ENCODE assay signal across 8 cellular contexts in the genomic region with DNA sequence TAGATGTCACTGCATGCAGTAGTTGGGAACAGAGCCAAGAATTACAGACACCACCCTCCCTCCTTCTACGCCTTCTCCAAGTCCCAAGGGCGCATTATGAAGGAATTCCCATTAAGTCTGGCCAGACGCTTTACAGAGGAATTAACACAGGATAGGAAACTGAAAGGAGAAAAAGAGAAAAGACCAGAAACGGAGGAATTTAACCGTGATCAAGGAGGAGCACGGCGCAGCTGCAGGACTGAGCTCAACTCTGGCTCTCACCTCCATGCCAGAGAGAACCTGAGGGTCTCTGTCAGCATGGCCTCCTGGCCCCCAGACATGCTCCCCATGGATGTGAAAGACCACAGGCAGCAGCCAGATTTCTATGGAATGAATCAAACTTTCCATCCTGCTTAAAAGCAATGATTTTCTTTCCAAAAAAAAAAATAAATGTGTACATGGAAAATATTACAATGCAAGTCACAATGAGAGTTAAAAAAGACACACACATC. TPM values are rescaled to one million over a fixed set of nuclear protein-coding genes. Genes with fewer than 3 reads are reported as not detected.
DNase-seq lines count a peak whose midpoint lies in the region; ATAC-seq and TF ChIP-seq lines count a peak whose summit lies in the region.

No MANE protein-coding gene starts in this region.

- intact Hi-C loops in heart left ventricle (cut with DNase I) = loop anchor here in 2 of 10 donors (5.0 kb wide), 2 partner anchors 57 to 72 kb away; no protein-coding TSS in a partner anchor

- no peak for TF ChIP-seq POLR2A in heart left ventricle (IDR thresholded peaks at IDR 0.05)

- H3K27ac Mint-ChIP-seq in activated CD8-positive, alpha-beta T cell treated with anti-CD3 and anti-CD28 coated beads, Interleukin-2, amount 10 ng/mL, durations not matched to agents 7 days and 5 days = peak overlapping the region; percentile 99

- H3K27ac ChIP-seq in heart left ventricle (peak overlapping the region; percentile 38 to 92 (median 68)), caudate nucleus (ENCODE audit: low read depth, low read length) (no peak overlapping the region)

- H3K4me1 ChIP-seq in heart left ventricle = peaks cover 0 to 50% (median 11%) of the 10 kb centered on the region in 12 donors

- no peaks in the 10 kb centered on the region for H3K27me3 Mint-ChIP-seq in activated CD8-positive, alpha-beta T cell treated with anti-CD3 and anti-CD28 coated beads, Interleukin-2, amount 10 ng/mL, durations not matched to agents 7 days and 5 days (ENCODE audit: low read depth)

- CTCF ChIA-PET in activated CD8-positive, alpha-beta T cell treated with anti-CD3 and anti-CD28 coated beads, Interleukin-2, amount 10 ng/mL, durations not matched to agents 7 days and 5 days (lab: Charles Lee) = interaction anchor here (1.1 to 2.0 kb wide), 2 partner anchors 10 to 37 kb away, joined by 3 to 11 read pairs; no protein-coding TSS in a partner anchor

- H3K4me1 Mint-ChIP-seq in activated CD8-positive, alpha-beta T cell treated with anti-CD3 and anti-CD28 coated beads, Interleukin-2, amount 10 ng/mL, durations not matched to agents 7 days and 5 days (ENCODE audit: low read depth) = peaks cover 92% of the 10 kb centered on the region

- DNase-seq in H7 = peak; percentile 50
- no peak for DNase-seq in activated CD8-positive, alpha-beta T cell treated with anti-CD3 and anti-CD28 coated beads, Interleukin-2, amount 10 ng/mL, durations not matched to agents 7 days and 5 days
- DNase-seq in heart left ventricle = peak in 2 of 5 donors; percentile 44 to 60
- peak; percentile 87 for DNase-seq in skeletal muscle cell (ENCODE audit: low read depth)
- DNase-seq in KG1 (lab: John Stamatoyannopoulos, UW) = no peak
- no peak for DNase-seq in caudate nucleus (lab: John Stamatoyannopoulos, UW)
- no peak for DNase-seq in NCI-H226

- H3K9me3 ChIP-seq in heart left ventricle = no peaks in the 10 kb centered on the region

- 34 to 51% (median 41%) methylated on average over 7 of the region's 7 CpGs for WGBS in heart left ventricle, 4 donors

- peaks cover 69% of the 10 kb centered on the region for H3K36me3 Mint-ChIP-seq in activated CD8-positive, alpha-beta T cell treated with anti-CD3 and anti-CD28 coated beads, Interleukin-2, amount 10 ng/mL, durations not matched to agents 7 days and 5 days (ENCODE audit: low read depth)

- POLR2A ChIA-PET in activated CD8-positive, alpha-beta T cell treated with anti-CD3 and anti-CD28 coated beads, Interleukin-2, amount 10 ng/mL, durations not matched to agents 7 days and 5 days (lab: Charles Lee) = interaction anchor here (2.2 to 4.5 kb wide), 2 partner anchors 10 to 12 kb away, joined by 9 to 42 read pairs; a partner anchor contains a TSS

- H3K27me3 ChIP-seq in H7 (ENCODE audit: control insufficient read depth, insufficient read depth, low read length) = no peaks in the 10 kb centered on the region
- H3K27me3 ChIP-seq in heart left ventricle = peaks cover 0 to 2% (median 0%) of the 10 kb centered on the region in 9 donors

- H3K4me3 ChIP-seq in H7 (ENCODE audit: insufficient read depth, low read depth, low read length) = no peak overlapping the region
- peak overlapping the region in 8 of 12 donors; percentile 20 to 58 (median 50) for H3K4me3 ChIP-seq in heart left ventricle
- H3K4me3 ChIP-seq in skeletal muscle cell (ENCODE audit: low read depth, low read length) = peak overlapping the region; percentile 43

- no peaks in the 10 kb centered on the region for H3K36me3 ChIP-seq in H7 (replicated peaks; ENCODE audit: control insufficient read depth, insufficient read depth, low read length)
- H3K36me3 ChIP-seq in heart left ventricle = no peaks in the 10 kb centered on the region

- TF ChIP-seq CTCF in heart left ventricle (IDR thresholded peaks at IDR 0.05) = no peak

- no peak for ATAC-seq in activated CD8-positive, alpha-beta T cell treated with anti-CD3 and anti-CD28 coated beads, Interleukin-2, amount 10 ng/mL, durations not matched to agents 7 days and 5 days
- ATAC-seq in heart left ventricle (peak; percentile 59 to 86 (median 74)), HG03521 (IDR thresholded peaks at IDR 0.05; ENCODE audit: unreplicated experiment) (no peak)

- no peaks in the 10 kb centered on the region for H3K9me3 Mint-ChIP-seq in activated CD8-positive, alpha-beta T cell treated with anti-CD3 and anti-CD28 coated beads, Interleukin-2, amount 10 ng/mL, durations not matched to agents 7 days and 5 days (ENCODE audit: insufficient read depth)

- H3K4me3 Mint-ChIP-seq in activated CD8-positive, alpha-beta T cell treated with anti-CD3 and anti-CD28 coated beads, Interleukin-2, amount 10 ng/mL, durations not matched to agents 7 days and 5 days = peak overlapping the region; percentile 93

RNA-seq across cellular contexts. Expression of a gene that starts 13.7 kb away (rescaled TPM):
- total RNA-seq in H7 (2014; rRNA removed; shearing (Covaris generic)) = 1.4 and 2.0 TPM in 2 replicates
- 10 to 100 TPM; 53.8 to 58.9 TPM for total RNA-seq in activated CD8-positive, alpha-beta T cell treated with anti-CD3 and anti-CD28 coated beads, Interleukin-2, amount 10 ng/mL, durations not matched to agents 7 days and 5 days
- total RNA-seq in heart left ventricle = 1 to 10 TPM in 5 of 9 donors, under 1 TPM in 4; 0.55 to 3.3 (median 1.0) TPM
- polyA plus RNA-seq in heart left ventricle = 1 to 10 TPM in 1 of 2 donors, under 1 TPM in 1; 0.53 to 2.0 TPM

Comparison
In these comparisons a context has a peak if more than half of its experiments do, and no peak if none do; other contexts are left out.
1. DNase-seq: peak in H7 (single experiment) and skeletal muscle cell (single experiment); none in activated CD8-positive, alpha-beta T cell treated with anti-CD3 and anti-CD28 coated beads, Interleukin-2, amount 10 ng/mL, durations not matched to agents 7 days and 5 days (single experiment), KG1 (single experiment), caudate nucleus (0 of 61) and NCI-H226 (single experiment).
2. ATAC-seq: peak in heart left ventricle (4 of 4); none in activated CD8-positive, alpha-beta T cell treated with anti-CD3 and anti-CD28 coated beads, Interleukin-2, amount 10 ng/mL, durations not matched to agents 7 days and 5 days (single experiment) and HG03521 (single experiment).
3. RNA of a gene that starts 13.7 kb away (total RNA-seq): 53.8 to 58.9 TPM in activated CD8-positive, alpha-beta T cell treated with anti-CD3 and anti-CD28 coated beads, Interleukin-2, amount 10 ng/mL, durations not matched to agents 7 days and 5 days; 1.4 to 2.0 TPM in H7 and 0.55 to 3.3 TPM in heart left ventricle; every median in the first group is over 10 times any median in the second.